1 cellular context compared by ENCODE assay signal in the genomic region with DNA sequence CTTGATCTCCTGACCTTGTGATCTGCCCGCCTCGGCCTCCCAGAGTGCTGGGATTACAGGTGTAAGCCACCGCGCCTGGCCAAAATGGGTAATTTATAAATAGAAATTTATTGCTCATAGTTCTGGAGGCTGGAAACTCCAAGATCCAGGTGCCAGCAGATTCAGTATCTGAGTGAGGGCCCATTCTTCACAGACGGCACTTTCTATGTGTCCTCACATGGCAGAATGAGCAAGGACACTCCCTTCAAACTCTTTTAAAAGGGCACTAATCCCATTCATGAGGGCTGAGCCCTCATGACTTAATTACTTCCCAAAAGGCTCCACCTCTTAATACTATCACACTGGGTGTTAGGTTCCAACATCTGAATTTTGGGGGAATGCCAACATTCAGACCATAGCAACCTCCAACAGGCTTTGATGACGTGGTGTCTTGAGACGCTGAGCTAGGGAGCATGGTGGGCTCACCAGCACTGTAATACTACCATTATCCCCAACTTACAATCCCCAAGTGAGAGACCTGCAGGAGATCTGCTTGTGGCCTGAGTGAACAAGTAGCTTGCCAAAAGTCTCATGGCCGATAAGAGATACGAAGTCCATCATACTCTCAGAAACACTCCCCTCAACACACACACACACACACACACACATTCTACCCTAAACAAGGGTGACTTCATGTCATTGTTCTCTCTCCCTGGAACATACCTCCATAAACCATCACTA.
TF ChIP-seq lines count a peak whose summit lies in the region.

No MANE protein-coding gene starts in this region.

TF ChIP-seq in K562, 482 proteins besides CTCF, POLR2A, EP300 and RAD21 (continued from another document and continues in another):
- TF ChIP-seq, protein P1, sequence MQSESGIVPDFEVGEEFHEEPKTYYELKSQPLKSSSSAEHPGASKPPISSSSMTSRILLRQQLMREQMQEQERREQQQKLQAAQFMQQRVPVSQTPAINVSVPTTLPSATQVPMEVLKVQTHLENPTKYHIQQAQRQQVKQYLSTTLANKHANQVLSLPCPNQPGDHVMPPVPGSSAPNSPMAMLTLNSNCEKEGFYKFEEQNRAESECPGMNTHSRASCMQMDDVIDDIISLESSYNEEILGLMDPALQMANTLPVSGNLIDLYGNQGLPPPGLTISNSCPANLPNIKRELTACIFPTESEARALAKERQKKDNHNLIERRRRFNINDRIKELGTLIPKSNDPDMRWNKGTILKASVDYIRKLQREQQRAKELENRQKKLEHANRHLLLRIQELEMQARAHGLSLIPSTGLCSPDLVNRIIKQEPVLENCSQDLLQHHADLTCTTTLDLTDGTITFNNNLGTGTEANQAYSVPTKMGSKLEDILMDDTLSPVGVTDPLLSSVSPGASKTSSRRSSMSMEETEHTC (IDR thresholded peaks at IDR 0.05) = no peak
- TF ChIP-seq RAD51 (IDR thresholded peaks at IDR 0.05; ENCODE audit: borderline replicate concordance, low read depth) (no peak), U2AF1 (optimal IDR thresholded peaks at IDR 0.05; ENCODE audit: low read depth, low read length) (no peak), THRAP3 (IDR thresholded peaks at IDR 0.05; ENCODE audit: borderline replicate concordance) (no peak), SMC3 (conservative IDR thresholded peaks at IDR 0.05; ENCODE audit: insufficient read depth, low read depth, low read length) (no peak), CC2D1A (IDR thresholded peaks at IDR 0.05) (no peak), BHLHE40 (IDR thresholded peaks at IDR 0.05; ENCODE audit: low read length) (no peak), NR1H2 (CRISPR knock-in tag; IDR thresholded peaks at IDR 0.05) (no peak), ZNF143 (CRISPR knock-in tag; IDR thresholded peaks at IDR 0.05) (no peak), OTX1 (CRISPR knock-in tag; IDR thresholded peaks at IDR 0.05) (no peak), RBM17 (IDR thresholded peaks at IDR 0.05; ENCODE audit: borderline replicate concordance, low read depth, low read length) (no peak), ZNF274 (IDR thresholded peaks at IDR 0.05; ENCODE audit: borderline replicate concordance, low read depth, low read length) (no peak), CBX1 (IDR thresholded peaks at IDR 0.05; ENCODE audit: low read depth) (no peak), ZFPM2 (CRISPR knock-in tag; IDR thresholded peaks at IDR 0.05) (no peak), ZNF586 (CRISPR knock-in tag; conservative IDR thresholded peaks at IDR 0.05) (no peak), IFI16 (CRISPR knock-in tag; IDR thresholded peaks at IDR 0.05) (no peak), NCOA1 (IDR thresholded peaks at IDR 0.05; ENCODE audit: low read depth) (no peak), TEAD2 (tag; IDR thresholded peaks at IDR 0.05) (no peak), KAT8 (IDR thresholded peaks at IDR 0.05; ENCODE audit: low read depth) (no peak), NBN (IDR thresholded peaks at IDR 0.05; ENCODE audit: low read depth) (peak; percentile 61; the same call in 1 of the 2 replicates), JUN (IDR thresholded peaks at IDR 0.05; ENCODE audit: borderline replicate concordance, low read depth, low read length) (0 out of 2 replicates have a peak, but pooled peaks have one; percentile 12), JUN (CRISPR knock-in tag; IDR thresholded peaks at IDR 0.05; ENCODE audit: borderline replicate concordance) (no peak), PCBP2 (IDR thresholded peaks at IDR 0.05; ENCODE audit: low read depth, low read length, poor library complexity, severe bottlenecking) (no peak), ZNF408 (CRISPR knock-in tag; IDR thresholded peaks at IDR 0.05; ENCODE audit: low read depth) (no peak), NELFE (IDR thresholded peaks at IDR 0.05; ENCODE audit: insufficient read depth, insufficient read length) (no peak), BRD9 (IDR thresholded peaks at IDR 0.05; ENCODE audit: low read depth, partially characterized antibody) (peak; percentile 33), CBFA2T3 (IDR thresholded peaks at IDR 0.05) (peak; percentile 21; the same call in 1 of the 2 replicates), TBP (optimal IDR thresholded peaks at IDR 0.05; ENCODE audit: low read depth, low read length) (no peak), DACH1 (IDR thresholded peaks at IDR 0.05; ENCODE audit: partially characterized antibody) (no peak), FOSL1 (tag; conservative IDR thresholded peaks at IDR 0.05) (no peak), NEUROD1 (IDR thresholded peaks at IDR 0.05; ENCODE audit: borderline replicate concordance, low read depth, low read length, partially characterized antibody) (no peak), RBM22 (IDR thresholded peaks at IDR 0.05; ENCODE audit: low read depth, low read length, poor library complexity, severe bottlenecking) (no peak), GATAD2A (IDR thresholded peaks at IDR 0.05) (no peak), ELF4 (CRISPR knock-in tag; IDR thresholded peaks at IDR 0.05) (no peak), E2F3 (CRISPR knock-in tag; IDR thresholded peaks at IDR 0.05) (no peak), ZNF41 (CRISPR knock-in tag; conservative IDR thresholded peaks at IDR 0.05) (no peak), ZFX (CRISPR knock-in tag; IDR thresholded peaks at IDR 0.05) (no peak), ZSCAN32 (CRISPR knock-in tag; IDR thresholded peaks at IDR 0.05) (no peak), PHB2 (IDR thresholded peaks at IDR 0.05; ENCODE audit: low read depth) (no peak), ARNT (IDR thresholded peaks at IDR 0.05) (no peak), NR2C2 (CRISPR knock-in tag; IDR thresholded peaks at IDR 0.05) (no peak), NR2C2 (tag; IDR thresholded peaks at IDR 0.05) (no peak), SIX5 (IDR thresholded peaks at IDR 0.05; ENCODE audit: borderline replicate concordance in 1 of 2, insufficient read depth in 1 of 2, low read depth in 1 of 2, low read length in 2 of 2) (no peak), ZNF785 (CRISPR knock-in tag; IDR thresholded peaks at IDR 0.05) (no peak), ZKSCAN8 (CRISPR knock-in tag; IDR thresholded peaks at IDR 0.05) (no peak), ZC3H11A (IDR thresholded peaks at IDR 0.05; ENCODE audit: low read depth, low read length) (no peak), HLTF (IDR thresholded peaks at IDR 0.05) (peak; percentile 35; the same call in 1 of the 2 replicates), STAG1 (CRISPR knock-in tag; IDR thresholded peaks at IDR 0.05; ENCODE audit: borderline replicate concordance) (no peak), RBM25 (IDR thresholded peaks at IDR 0.05; ENCODE audit: low read depth, low read length, severe bottlenecking) (no peak), TRIM28 (IDR thresholded peaks at IDR 0.05) (no peak)
- TF ChIP-seq, protein P2, sequence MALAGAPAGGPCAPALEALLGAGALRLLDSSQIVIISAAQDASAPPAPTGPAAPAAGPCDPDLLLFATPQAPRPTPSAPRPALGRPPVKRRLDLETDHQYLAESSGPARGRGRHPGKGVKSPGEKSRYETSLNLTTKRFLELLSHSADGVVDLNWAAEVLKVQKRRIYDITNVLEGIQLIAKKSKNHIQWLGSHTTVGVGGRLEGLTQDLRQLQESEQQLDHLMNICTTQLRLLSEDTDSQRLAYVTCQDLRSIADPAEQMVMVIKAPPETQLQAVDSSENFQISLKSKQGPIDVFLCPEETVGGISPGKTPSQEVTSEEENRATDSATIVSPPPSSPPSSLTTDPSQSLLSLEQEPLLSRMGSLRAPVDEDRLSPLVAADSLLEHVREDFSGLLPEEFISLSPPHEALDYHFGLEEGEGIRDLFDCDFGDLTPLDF (CRISPR knock-in tag; IDR thresholded peaks at IDR 0.05) = no peak
- TF ChIP-seq, protein P3, sequence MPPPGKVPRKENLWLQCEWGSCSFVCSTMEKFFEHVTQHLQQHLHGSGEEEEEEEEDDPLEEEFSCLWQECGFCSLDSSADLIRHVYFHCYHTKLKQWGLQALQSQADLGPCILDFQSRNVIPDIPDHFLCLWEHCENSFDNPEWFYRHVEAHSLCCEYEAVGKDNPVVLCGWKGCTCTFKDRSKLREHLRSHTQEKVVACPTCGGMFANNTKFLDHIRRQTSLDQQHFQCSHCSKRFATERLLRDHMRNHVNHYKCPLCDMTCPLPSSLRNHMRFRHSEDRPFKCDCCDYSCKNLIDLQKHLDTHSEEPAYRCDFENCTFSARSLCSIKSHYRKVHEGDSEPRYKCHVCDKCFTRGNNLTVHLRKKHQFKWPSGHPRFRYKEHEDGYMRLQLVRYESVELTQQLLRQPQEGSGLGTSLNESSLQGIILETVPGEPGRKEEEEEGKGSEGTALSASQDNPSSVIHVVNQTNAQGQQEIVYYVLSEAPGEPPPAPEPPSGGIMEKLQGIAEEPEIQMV (tag; conservative IDR thresholded peaks at IDR 0.05; ENCODE audit: low read depth) = no peak
- TF ChIP-seq, protein P4, sequence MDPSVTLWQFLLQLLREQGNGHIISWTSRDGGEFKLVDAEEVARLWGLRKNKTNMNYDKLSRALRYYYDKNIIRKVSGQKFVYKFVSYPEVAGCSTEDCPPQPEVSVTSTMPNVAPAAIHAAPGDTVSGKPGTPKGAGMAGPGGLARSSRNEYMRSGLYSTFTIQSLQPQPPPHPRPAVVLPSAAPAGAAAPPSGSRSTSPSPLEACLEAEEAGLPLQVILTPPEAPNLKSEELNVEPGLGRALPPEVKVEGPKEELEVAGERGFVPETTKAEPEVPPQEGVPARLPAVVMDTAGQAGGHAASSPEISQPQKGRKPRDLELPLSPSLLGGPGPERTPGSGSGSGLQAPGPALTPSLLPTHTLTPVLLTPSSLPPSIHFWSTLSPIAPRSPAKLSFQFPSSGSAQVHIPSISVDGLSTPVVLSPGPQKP (CRISPR knock-in tag; IDR thresholded peaks at IDR 0.05) = no peak
- TF ChIP-seq, protein P5, sequence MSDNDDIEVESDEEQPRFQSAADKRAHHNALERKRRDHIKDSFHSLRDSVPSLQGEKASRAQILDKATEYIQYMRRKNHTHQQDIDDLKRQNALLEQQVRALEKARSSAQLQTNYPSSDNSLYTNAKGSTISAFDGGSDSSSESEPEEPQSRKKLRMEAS (CRISPR knock-in tag; IDR thresholded peaks at IDR 0.05) = no peak
- TF ChIP-seq, protein P6, sequence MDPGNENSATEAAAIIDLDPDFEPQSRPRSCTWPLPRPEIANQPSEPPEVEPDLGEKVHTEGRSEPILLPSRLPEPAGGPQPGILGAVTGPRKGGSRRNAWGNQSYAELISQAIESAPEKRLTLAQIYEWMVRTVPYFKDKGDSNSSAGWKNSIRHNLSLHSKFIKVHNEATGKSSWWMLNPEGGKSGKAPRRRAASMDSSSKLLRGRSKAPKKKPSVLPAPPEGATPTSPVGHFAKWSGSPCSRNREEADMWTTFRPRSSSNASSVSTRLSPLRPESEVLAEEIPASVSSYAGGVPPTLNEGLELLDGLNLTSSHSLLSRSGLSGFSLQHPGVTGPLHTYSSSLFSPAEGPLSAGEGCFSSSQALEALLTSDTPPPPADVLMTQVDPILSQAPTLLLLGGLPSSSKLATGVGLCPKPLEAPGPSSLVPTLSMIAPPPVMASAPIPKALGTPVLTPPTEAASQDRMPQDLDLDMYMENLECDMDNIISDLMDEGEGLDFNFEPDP (CRISPR knock-in tag; IDR thresholded peaks at IDR 0.05) = no peak
- TF ChIP-seq, protein P7, sequence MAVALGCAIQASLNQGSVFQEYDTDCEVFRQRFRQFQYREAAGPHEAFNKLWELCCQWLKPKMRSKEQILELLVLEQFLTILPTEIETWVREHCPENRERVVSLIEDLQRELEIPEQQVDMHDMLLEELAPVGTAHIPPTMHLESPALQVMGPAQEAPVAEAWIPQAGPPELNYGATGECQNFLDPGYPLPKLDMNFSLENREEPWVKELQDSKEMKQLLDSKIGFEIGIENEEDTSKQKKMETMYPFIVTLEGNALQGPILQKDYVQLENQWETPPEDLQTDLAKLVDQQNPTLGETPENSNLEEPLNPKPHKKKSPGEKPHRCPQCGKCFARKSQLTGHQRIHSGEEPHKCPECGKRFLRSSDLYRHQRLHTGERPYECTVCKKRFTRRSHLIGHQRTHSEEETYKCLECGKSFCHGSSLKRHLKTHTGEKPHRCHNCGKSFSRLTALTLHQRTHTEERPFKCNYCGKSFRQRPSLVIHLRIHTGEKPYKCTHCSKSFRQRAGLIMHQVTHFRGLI (CRISPR knock-in tag; IDR thresholded peaks at IDR 0.05) = no peak
- TF ChIP-seq, protein P8, sequence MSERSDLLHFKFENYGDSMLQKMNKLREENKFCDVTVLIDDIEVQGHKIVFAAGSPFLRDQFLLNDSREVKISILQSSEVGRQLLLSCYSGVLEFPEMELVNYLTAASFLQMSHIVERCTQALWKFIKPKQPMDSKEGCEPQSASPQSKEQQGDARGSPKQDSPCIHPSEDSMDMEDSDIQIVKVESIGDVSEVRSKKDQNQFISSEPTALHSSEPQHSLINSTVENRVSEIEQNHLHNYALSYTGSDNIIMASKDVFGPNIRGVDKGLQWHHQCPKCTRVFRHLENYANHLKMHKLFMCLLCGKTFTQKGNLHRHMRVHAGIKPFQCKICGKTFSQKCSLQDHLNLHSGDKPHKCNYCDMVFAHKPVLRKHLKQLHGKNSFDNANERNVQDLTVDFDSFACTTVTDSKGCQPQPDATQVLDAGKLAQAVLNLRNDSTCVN (CRISPR knock-in tag; IDR thresholded peaks at IDR 0.05) = no peak
- TF ChIP-seq, protein P9, sequence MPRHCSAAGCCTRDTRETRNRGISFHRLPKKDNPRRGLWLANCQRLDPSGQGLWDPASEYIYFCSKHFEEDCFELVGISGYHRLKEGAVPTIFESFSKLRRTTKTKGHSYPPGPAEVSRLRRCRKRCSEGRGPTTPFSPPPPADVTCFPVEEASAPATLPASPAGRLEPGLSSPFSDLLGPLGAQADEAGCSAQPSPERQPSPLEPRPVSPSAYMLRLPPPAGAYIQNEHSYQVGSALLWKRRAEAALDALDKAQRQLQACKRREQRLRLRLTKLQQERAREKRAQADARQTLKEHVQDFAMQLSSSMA (CRISPR knock-in tag; IDR thresholded peaks at IDR 0.05) = no peak
- TF ChIP-seq, protein P10, sequence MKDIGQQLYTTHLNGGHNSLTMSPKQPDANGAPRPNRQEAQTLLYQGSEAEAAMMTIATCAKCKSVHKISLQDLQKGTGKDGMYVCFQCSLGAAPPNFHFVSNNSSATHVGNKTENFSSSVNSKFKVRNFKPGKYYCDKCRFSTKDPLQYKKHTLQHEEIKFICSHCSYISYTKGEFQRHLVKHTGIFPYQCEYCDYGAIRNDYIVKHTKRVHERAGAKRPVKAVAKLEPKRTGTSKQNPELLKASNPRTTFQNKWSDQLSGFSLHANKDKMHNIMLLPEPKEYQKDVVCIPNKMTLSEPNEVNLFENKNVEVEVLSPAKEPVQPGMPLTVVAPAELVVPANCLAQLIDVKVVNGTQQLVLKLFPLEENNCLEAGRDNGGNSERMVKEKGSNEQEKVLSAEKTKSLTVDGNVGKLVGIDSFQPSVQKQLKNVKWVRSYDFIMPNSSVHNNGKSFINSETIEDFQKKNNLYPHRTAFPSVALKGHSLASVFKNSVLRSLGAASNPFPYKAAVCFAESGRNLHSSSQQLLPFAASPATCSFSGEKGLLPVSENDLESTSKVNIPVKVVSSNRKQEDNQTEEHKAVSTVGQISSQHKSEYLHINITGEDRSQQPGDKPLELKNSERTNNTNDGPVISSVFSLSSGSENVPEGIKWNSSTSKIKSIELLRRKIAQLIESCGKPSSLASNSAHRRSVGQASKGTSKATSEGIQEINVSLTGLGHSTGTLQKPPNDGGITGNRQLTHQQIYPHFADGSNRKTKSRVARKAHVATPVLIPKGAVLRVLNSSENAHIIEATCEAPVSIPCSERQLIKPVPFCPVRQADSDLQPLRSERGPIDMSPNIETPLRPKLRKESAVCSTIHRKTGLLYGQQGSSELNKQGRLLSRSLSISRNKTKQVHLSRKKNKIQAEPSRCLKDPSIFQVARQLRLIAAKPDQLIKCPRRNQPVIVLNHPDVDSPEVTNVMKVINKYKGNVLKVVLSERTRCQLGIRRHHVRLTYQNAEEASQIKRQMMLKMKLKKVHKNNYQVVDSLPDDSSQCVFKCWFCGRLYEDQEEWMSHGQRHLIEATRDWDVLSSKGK (CRISPR knock-in tag; IDR thresholded peaks at IDR 0.05) = no peak
